1 cellular context compared by ENCODE assay signal in the genomic region with DNA sequence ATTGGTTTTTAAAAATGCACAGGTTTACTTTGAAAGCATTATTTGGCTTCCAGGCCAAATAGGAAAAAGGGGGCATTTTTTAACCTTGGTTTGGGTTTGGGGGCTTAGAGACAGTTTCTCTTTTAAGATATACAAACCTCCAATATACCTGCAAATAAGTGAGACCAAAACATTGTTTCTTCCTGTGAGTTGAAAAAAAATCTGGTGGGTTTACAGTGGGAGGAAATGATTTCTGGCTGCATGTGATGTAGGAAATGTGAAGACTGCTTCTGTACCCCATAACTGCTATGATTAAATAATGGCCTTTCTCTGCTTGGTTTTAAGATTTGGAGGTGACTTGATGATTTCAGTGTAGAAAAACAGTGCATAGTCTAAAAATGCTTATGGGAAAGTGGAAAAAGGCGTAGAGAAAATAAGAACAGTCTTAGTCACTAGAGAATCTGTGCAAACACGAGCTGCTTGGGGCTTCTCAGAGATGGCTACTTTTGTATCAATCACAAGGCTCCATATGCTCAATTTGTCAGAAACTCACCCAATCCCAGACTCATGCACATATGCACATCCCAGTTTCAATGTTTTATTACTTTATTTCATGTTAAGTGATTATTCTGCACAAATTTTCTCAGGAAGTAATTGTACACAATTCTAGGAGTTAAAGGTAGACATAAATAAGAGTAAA.
TF ChIP-seq lines count a peak whose summit lies in the region.

No MANE protein-coding gene starts in this region.

TF ChIP-seq in WTC11, 78 proteins besides CTCF, POLR2A, EP300 and RAD21 (continued from another document):
- no peak for TF ChIP-seq ZNF425 (CRISPR knock-in tag; conservative IDR thresholded peaks at IDR 0.05)
- TF ChIP-seq, protein P1, sequence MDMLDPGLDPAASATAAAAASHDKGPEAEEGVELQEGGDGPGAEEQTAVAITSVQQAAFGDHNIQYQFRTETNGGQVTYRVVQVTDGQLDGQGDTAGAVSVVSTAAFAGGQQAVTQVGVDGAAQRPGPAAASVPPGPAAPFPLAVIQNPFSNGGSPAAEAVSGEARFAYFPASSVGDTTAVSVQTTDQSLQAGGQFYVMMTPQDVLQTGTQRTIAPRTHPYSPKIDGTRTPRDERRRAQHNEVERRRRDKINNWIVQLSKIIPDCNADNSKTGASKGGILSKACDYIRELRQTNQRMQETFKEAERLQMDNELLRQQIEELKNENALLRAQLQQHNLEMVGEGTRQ (CRISPR knock-in tag; IDR thresholded peaks at IDR 0.05), result no peak
- no peak for TF ChIP-seq FOXP4 (CRISPR knock-in tag; IDR thresholded peaks at IDR 0.05)
- TF ChIP-seq, protein P2, sequence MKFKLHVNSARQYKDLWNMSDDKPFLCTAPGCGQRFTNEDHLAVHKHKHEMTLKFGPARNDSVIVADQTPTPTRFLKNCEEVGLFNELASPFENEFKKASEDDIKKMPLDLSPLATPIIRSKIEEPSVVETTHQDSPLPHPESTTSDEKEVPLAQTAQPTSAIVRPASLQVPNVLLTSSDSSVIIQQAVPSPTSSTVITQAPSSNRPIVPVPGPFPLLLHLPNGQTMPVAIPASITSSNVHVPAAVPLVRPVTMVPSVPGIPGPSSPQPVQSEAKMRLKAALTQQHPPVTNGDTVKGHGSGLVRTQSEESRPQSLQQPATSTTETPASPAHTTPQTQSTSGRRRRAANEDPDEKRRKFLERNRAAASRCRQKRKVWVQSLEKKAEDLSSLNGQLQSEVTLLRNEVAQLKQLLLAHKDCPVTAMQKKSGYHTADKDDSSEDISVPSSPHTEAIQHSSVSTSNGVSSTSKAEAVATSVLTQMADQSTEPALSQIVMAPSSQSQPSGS (CRISPR knock-in tag; IDR thresholded peaks at IDR 0.05; ENCODE audit: borderline replicate concordance, low read depth), result no peak
- TF ChIP-seq, protein P3, sequence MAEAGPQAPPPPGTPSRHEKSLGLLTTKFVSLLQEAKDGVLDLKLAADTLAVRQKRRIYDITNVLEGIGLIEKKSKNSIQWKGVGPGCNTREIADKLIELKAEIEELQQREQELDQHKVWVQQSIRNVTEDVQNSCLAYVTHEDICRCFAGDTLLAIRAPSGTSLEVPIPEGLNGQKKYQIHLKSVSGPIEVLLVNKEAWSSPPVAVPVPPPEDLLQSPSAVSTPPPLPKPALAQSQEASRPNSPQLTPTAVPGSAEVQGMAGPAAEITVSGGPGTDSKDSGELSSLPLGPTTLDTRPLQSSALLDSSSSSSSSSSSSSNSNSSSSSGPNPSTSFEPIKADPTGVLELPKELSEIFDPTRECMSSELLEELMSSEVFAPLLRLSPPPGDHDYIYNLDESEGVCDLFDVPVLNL (CRISPR knock-in tag; IDR thresholded peaks at IDR 0.05; ENCODE audit: borderline replicate concordance, low read depth), result no peak
- no peak for TF ChIP-seq AFF4 (CRISPR knock-in tag; IDR thresholded peaks at IDR 0.05; ENCODE audit: borderline replicate concordance)
- no peak for TF ChIP-seq NR3C1 (CRISPR knock-in tag; conservative IDR thresholded peaks at IDR 0.05; ENCODE audit: low read depth)
- no peak for TF ChIP-seq FOXJ3 (CRISPR knock-in tag; IDR thresholded peaks at IDR 0.05; ENCODE audit: borderline replicate concordance)
- TF ChIP-seq, protein P4, sequence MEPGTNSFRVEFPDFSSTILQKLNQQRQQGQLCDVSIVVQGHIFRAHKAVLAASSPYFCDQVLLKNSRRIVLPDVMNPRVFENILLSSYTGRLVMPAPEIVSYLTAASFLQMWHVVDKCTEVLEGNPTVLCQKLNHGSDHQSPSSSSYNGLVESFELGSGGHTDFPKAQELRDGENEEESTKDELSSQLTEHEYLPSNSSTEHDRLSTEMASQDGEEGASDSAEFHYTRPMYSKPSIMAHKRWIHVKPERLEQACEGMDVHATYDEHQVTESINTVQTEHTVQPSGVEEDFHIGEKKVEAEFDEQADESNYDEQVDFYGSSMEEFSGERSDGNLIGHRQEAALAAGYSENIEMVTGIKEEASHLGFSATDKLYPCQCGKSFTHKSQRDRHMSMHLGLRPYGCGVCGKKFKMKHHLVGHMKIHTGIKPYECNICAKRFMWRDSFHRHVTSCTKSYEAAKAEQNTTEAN (CRISPR knock-in tag; IDR thresholded peaks at IDR 0.05), result no peak
- TF ChIP-seq GRHL2 (CRISPR knock-in tag; IDR thresholded peaks at IDR 0.05; ENCODE audit: insufficient replicate concordance, severe bottlenecking), result no peak
- no peak for TF ChIP-seq NFYB (CRISPR knock-in tag; conservative IDR thresholded peaks at IDR 0.05; ENCODE audit: low read depth)
